In genomic region chr6:77021232-77021631, GRCh38 we compare ENCODE assay signal across 18 cellular contexts.
"Had no signal": no experiment of that assay in that cellular context is flagged by ENCODE, and none has a peak within 500 bp of the region (broad histone marks: within the 10 kb centered on the region; RNA-seq: fewer than 3 reads in every experiment).

No MANE protein-coding gene starts in this region.

- H3K27me3 ChIP-seq: adrenal gland, cardiac muscle cell had no signal

- H3K27ac ChIP-seq: adrenal gland, cardiac muscle cell, epithelial cell of prostate, skin epidermis, WERI-Rb-1 had no signal

- H3K27ac Mint-ChIP-seq: activated naive CD4-positive, alpha-beta T cell treated with anti-CD3 and anti-CD28 coated beads, Interleukin-2, amount 50 U/mL, for 24 hours; nephron; stimulated activated naive CD8-positive, alpha-beta T cell treated with anti-CD3 and anti-CD28 coated beads, Interleukin-15, amount 100 ng/mL, for 72 hours had no signal

- H3K36me3 ChIP-seq: adrenal gland, cardiac muscle cell, WERI-Rb-1 had no signal

- H3K4me3 Mint-ChIP-seq: activated naive CD4-positive, alpha-beta T cell treated with anti-CD3 and anti-CD28 coated beads, Interleukin-2, amount 50 U/mL, for 24 hours; nephron; stimulated activated naive CD8-positive, alpha-beta T cell treated with anti-CD3 and anti-CD28 coated beads, Interleukin-15, amount 100 ng/mL, for 72 hours had no signal

- H3K9me3 Mint-ChIP-seq: nephron had no signal

- H3K4me3 ChIP-seq: adrenal gland, cardiac muscle cell, skin epidermis had no signal

- H3K36me3 Mint-ChIP-seq: activated naive CD4-positive, alpha-beta T cell treated with anti-CD3 and anti-CD28 coated beads, Interleukin-2, amount 50 U/mL, for 24 hours had no signal

- H3K9me3 ChIP-seq: adrenal gland had no signal

- H3K4me1 Mint-ChIP-seq: activated naive CD4-positive, alpha-beta T cell treated with anti-CD3 and anti-CD28 coated beads, Interleukin-2, amount 50 U/mL, for 24 hours; nephron; stimulated activated naive CD8-positive, alpha-beta T cell treated with anti-CD3 and anti-CD28 coated beads, Interleukin-15, amount 100 ng/mL, for 72 hours had no signal

- DNase-seq: activated CD4-positive, alpha-beta T cell treated with anti-CD3 and anti-CD28 coated beads, Interleukin-2, amount 50 U/mL, for 4 hours; activated gamma-delta T cell; adrenal gland; foreskin fibroblast; hypothalamus; islet precursor cell; midbrain; nucleus accumbens; retina; stimulated activated naive CD8-positive, alpha-beta T cell treated with anti-CD3 and anti-CD28 coated beads, Interleukin-15, amount 100 ng/mL, for 72 hours; T-helper 2 cell; trophoblast cell; WERI-Rb-1 had no signal

- ATAC-seq: stimulated activated naive CD8-positive, alpha-beta T cell treated with anti-CD3 and anti-CD28 coated beads, Interleukin-15, amount 100 ng/mL, for 72 hours had no signal

- H3K27me3 Mint-ChIP-seq: activated naive CD4-positive, alpha-beta T cell treated with anti-CD3 and anti-CD28 coated beads, Interleukin-2, amount 50 U/mL, for 24 hours; stimulated activated naive CD8-positive, alpha-beta T cell treated with anti-CD3 and anti-CD28 coated beads, Interleukin-15, amount 100 ng/mL, for 72 hours had no signal
